Comparison of ENCODE assay signal across 1 cellular context in the genomic region with DNA sequence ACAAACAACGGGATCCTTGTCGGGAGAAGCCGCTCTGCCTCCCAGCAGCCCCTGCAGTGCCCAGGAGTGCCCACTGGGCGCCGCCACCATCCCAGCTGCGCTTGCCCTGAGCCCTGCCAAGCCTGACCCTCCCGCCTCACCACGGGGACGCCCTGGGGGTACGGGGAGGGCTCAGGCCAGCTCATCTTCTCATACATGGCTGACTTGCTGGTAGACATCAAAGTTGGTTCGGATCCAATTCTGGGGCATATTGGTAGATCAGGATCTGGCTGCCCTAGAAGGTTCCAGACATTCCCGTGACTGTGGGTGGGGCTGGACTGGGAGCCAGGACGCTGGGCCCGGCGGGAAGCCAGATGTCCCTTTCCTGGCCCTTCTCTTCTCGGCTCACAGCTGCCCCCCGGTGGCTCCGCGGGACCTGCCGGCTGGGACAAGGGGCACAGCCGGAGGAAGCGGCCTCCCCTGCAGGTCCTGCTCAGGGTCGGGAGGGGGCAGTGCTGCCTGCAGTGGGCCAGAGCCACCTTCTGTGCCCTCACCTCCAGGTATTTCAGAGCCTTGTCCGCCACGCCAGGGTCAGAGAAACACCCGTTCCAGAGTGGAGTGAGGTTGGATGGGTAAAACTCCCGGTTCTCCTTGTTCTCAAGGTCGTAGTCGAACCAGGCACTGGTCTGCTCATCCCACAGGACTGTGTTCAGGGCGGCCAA.
TF ChIP-seq lines count a peak whose summit lies in the region.

No MANE protein-coding gene starts in this region.

TF ChIP-seq in HepG2, 621 proteins besides CTCF, POLR2A, EP300 and RAD21 (continued from another document and continues in another):
- TF ChIP-seq ZNF746 (CRISPR knock-in tag; IDR thresholded peaks at IDR 0.05): peak; percentile 13; the same call in 1 of the 2 replicates
- peak; percentile 46; the same call in 1 of the 2 replicates for TF ChIP-seq ZNF572 (CRISPR knock-in tag; IDR thresholded peaks at IDR 0.05)
- no peak for TF ChIP-seq ZNF792 (CRISPR knock-in tag; IDR thresholded peaks at IDR 0.05)
- TF ChIP-seq ARHGAP35 (CRISPR knock-in tag; IDR thresholded peaks at IDR 0.05; ENCODE audit: borderline replicate concordance): peak; percentile 65; the same call in 1 of the 2 replicates
- no peak for TF ChIP-seq ZBTB21 (CRISPR knock-in tag; IDR thresholded peaks at IDR 0.05)
- TF ChIP-seq MXD4 (CRISPR knock-in tag; IDR thresholded peaks at IDR 0.05): no peak
- TF ChIP-seq ZHX2 (IDR thresholded peaks at IDR 0.05; ENCODE audit: low read depth): no peak
- TF ChIP-seq ZHX2 (CRISPR knock-in tag; IDR thresholded peaks at IDR 0.05; ENCODE audit: borderline replicate concordance): no peak
- no peak for TF ChIP-seq ZBTB7A (CRISPR knock-in tag; IDR thresholded peaks at IDR 0.05)
- TF ChIP-seq RAD51 (IDR thresholded peaks at IDR 0.05; ENCODE audit: borderline replicate concordance): no peak
- no peak; the same call in 1 of the 2 replicates for TF ChIP-seq HMG20A (CRISPR knock-in tag; IDR thresholded peaks at IDR 0.05; ENCODE audit: borderline replicate concordance)
- TF ChIP-seq NR2C2 (CRISPR knock-in tag; IDR thresholded peaks at IDR 0.05; ENCODE audit: borderline replicate concordance): no peak
- TF ChIP-seq, protein P1, sequence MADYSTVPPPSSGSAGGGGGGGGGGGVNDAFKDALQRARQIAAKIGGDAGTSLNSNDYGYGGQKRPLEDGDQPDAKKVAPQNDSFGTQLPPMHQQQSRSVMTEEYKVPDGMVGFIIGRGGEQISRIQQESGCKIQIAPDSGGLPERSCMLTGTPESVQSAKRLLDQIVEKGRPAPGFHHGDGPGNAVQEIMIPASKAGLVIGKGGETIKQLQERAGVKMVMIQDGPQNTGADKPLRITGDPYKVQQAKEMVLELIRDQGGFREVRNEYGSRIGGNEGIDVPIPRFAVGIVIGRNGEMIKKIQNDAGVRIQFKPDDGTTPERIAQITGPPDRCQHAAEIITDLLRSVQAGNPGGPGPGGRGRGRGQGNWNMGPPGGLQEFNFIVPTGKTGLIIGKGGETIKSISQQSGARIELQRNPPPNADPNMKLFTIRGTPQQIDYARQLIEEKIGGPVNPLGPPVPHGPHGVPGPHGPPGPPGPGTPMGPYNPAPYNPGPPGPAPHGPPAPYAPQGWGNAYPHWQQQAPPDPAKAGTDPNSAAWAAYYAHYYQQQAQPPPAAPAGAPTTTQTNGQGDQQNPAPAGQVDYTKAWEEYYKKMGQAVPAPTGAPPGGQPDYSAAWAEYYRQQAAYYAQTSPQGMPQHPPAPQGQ (CRISPR knock-in tag; IDR thresholded peaks at IDR 0.05; ENCODE audit: borderline replicate concordance): no peak
- no peak for TF ChIP-seq AHR (CRISPR knock-in tag; IDR thresholded peaks at IDR 0.05)
- no peak for TF ChIP-seq MTF1 (CRISPR knock-in tag; IDR thresholded peaks at IDR 0.05)
- TF ChIP-seq, protein P2, sequence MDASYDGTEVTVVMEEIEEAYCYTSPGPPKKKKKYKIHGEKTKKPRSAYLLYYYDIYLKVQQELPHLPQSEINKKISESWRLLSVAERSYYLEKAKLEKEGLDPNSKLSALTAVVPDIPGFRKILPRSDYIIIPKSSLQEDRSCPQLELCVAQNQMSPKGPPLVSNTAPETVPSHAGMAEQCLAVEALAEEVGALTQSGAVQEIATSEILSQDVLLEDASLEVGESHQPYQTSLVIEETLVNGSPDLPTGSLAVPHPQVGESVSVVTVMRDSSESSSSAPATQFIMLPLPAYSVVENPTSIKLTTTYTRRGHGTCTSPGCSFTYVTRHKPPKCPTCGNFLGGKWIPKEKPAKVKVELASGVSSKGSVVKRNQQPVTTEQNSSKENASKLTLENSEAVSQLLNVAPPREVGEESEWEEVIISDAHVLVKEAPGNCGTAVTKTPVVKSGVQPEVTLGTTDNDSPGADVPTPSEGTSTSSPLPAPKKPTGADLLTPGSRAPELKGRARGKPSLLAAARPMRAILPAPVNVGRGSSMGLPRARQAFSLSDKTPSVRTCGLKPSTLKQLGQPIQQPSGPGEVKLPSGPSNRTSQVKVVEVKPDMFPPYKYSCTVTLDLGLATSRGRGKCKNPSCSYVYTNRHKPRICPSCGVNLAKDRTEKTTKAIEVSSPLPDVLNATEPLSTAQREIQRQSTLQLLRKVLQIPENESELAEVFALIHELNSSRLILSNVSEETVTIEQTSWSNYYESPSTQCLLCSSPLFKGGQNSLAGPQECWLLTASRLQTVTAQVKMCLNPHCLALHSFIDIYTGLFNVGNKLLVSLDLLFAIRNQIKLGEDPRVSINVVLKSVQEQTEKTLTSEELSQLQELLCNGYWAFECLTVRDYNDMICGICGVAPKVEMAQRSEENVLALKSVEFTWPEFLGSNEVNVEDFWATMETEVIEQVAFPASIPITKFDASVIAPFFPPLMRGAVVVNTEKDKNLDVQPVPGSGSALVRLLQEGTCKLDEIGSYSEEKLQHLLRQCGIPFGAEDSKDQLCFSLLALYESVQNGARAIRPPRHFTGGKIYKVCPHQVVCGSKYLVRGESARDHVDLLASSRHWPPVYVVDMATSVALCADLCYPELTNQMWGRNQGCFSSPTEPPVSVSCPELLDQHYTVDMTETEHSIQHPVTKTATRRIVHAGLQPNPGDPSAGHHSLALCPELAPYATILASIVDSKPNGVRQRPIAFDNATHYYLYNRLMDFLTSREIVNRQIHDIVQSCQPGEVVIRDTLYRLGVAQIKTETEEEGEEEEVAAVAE (CRISPR knock-in tag; IDR thresholded peaks at IDR 0.05; ENCODE audit: borderline replicate concordance): no peak
- TF ChIP-seq BCL6 (CRISPR knock-in tag; IDR thresholded peaks at IDR 0.05): no peak; the same call in 1 of the 2 replicates
- TF ChIP-seq TGIF2 (CRISPR knock-in tag; IDR thresholded peaks at IDR 0.05): 0 out of 2 replicates have a peak, but pooled peaks have one; percentile 16
- TF ChIP-seq ZNF512B (CRISPR knock-in tag; IDR thresholded peaks at IDR 0.05; ENCODE audit: borderline replicate concordance): no peak
- TF ChIP-seq NFYC (CRISPR knock-in tag; IDR thresholded peaks at IDR 0.05): no peak
- peak; percentile 71; the same call in 1 of the 2 replicates for TF ChIP-seq ZFY (CRISPR knock-in tag; IDR thresholded peaks at IDR 0.05)
- peak; percentile 46 for TF ChIP-seq POLR2G (IDR thresholded peaks at IDR 0.05; ENCODE audit: low read depth, low read length)
- TF ChIP-seq NR1H2 (CRISPR knock-in tag; IDR thresholded peaks at IDR 0.05; ENCODE audit: borderline replicate concordance, low read depth): no peak
- TF ChIP-seq SRY (CRISPR knock-in tag; IDR thresholded peaks at IDR 0.05): 0 out of 2 replicates have a peak, but pooled peaks have one; percentile 60
- no peak; the same call in 1 of the 2 replicates for TF ChIP-seq ZNF776 (CRISPR knock-in tag; IDR thresholded peaks at IDR 0.05)
- peak; percentile 47; the same call in 1 of the 2 replicates for TF ChIP-seq MYC (CRISPR knock-in tag; IDR thresholded peaks at IDR 0.05; ENCODE audit: borderline replicate concordance)
- TF ChIP-seq ZNF280B (CRISPR knock-in tag; IDR thresholded peaks at IDR 0.05; ENCODE audit: borderline replicate concordance): peak; percentile 33; the same call in 1 of the 2 replicates
- TF ChIP-seq RBFOX2 (IDR thresholded peaks at IDR 0.05; ENCODE audit: low read depth, low read length): peak; percentile 31; the same call in 1 of the 2 replicates
- peak; percentile 66; the same call in 1 of the 2 replicates for TF ChIP-seq ZNF34 (CRISPR knock-in tag; IDR thresholded peaks at IDR 0.05; ENCODE audit: borderline replicate concordance)
- no peak for TF ChIP-seq RERE (CRISPR knock-in tag; IDR thresholded peaks at IDR 0.05; ENCODE audit: low read depth)
- peak; percentile 55; the same call in 1 of the 2 replicates for TF ChIP-seq SMC3 (IDR thresholded peaks at IDR 0.05; ENCODE audit: low read length)
- TF ChIP-seq RFX3 (CRISPR knock-in tag; IDR thresholded peaks at IDR 0.05): no peak
